In genomic region chr12:40692617-40693502, GRCh38 we compare ENCODE assay signal across 8 cellular contexts. TPM values are rescaled to one million over a fixed set of nuclear protein-coding genes. Genes with fewer than 3 reads are reported as not detected.
DNase-seq lines count a peak whose midpoint lies in the region; TF ChIP-seq lines count a peak whose summit lies in the region.

No MANE protein-coding gene starts in this region.

- H3K4me2 ChIP-seq in neural progenitor cell = peak overlapping the region; percentile 99

- no peak overlapping the region for H3K27ac Mint-ChIP-seq in endodermal cell
- no peak overlapping the region for H3K27ac Mint-ChIP-seq in neural progenitor cell

- H3K27ac ChIP-seq in HUES64 (ENCODE audit: low read depth, low read length) (no peak overlapping the region), endodermal cell (ENCODE audit: low read depth, low read length) (no peak overlapping the region), neural progenitor cell (no peak overlapping the region)

- peaks cover 6% of the 10 kb centered on the region for H3K27me3 ChIP-seq in BJ (ENCODE audit: control insufficient read depth, insufficient read depth, low read length)
- peaks cover 33% of the 10 kb centered on the region for H3K27me3 ChIP-seq in HUES64 (ENCODE audit: insufficient read depth, low read length)
- peaks cover 48% of the 10 kb centered on the region for H3K27me3 ChIP-seq in endodermal cell (ENCODE audit: control insufficient read depth, insufficient read depth, low read length, poor library complexity, severe bottlenecking)
- peaks cover 59% of the 10 kb centered on the region for H3K27me3 ChIP-seq in neural progenitor cell

- H3K36me3 Mint-ChIP-seq in endodermal cell (ENCODE audit: low read depth) (no peaks in the 10 kb centered on the region), neural progenitor cell (no peaks in the 10 kb centered on the region)

- DNase-seq in BJ (ENCODE audit: low read depth) (no peak), endodermal cell (peak; percentile 86), neural progenitor cell (ENCODE audit: low spot score) (peak; percentile 37), NK-92 (lab: John Stamatoyannopoulos, UW; ENCODE audit: unreplicated experiment) (no peak), NCI-H2227 treated with DMSO at 0.1 percent for 48 hours (lab: John Stamatoyannopoulos, UW) (no peak), mesenteric fat pad (ENCODE audit: low spot score) (no peak)
- no peak for DNase-seq in activated CD4-positive, alpha-beta T cell treated with anti-CD3 and anti-CD28 coated beads, Interleukin-2, amount 50 U/mL, for 1 hour

- peak overlapping the region; percentile 71 for H3K4me3 Mint-ChIP-seq in endodermal cell
- peak overlapping the region; percentile 92 for H3K4me3 Mint-ChIP-seq in neural progenitor cell

- peak overlapping the region; percentile 99 for H2AFZ ChIP-seq in neural progenitor cell (replicated peaks)

- H3K9me3 Mint-ChIP-seq in endodermal cell = no peaks in the 10 kb centered on the region
- no peaks in the 10 kb centered on the region for H3K9me3 Mint-ChIP-seq in neural progenitor cell

- H3K4me1 ChIP-seq in HUES64 (ENCODE audit: insufficient read depth, low read length) = no peaks in the 10 kb centered on the region; the same call in 1 of the 2 replicates
- H3K4me1 ChIP-seq in endodermal cell (ENCODE audit: control insufficient read depth, insufficient read depth, low read length) = no peaks in the 10 kb centered on the region
- peaks cover 7% of the 10 kb centered on the region for H3K4me1 ChIP-seq in neural progenitor cell

- H3K4me1 Mint-ChIP-seq in endodermal cell (peaks cover 4% of the 10 kb centered on the region), neural progenitor cell (peaks cover 15% of the 10 kb centered on the region)

- H3K27me3 Mint-ChIP-seq in endodermal cell (ENCODE audit: insufficient read depth) = peaks cover 33% of the 10 kb centered on the region
- H3K27me3 Mint-ChIP-seq in neural progenitor cell (ENCODE audit: insufficient read depth, low read depth) = peaks cover 18% of the 10 kb centered on the region

- H3K4me3 ChIP-seq in BJ (ENCODE audit: low read depth, low read length) = peak overlapping the region; percentile 25
- H3K4me3 ChIP-seq in HUES64 (ENCODE audit: low read length) = peak overlapping the region; percentile 68
- H3K4me3 ChIP-seq in endodermal cell (ENCODE audit: low read length) = peak overlapping the region; percentile 86
- peak overlapping the region; percentile 80 for H3K4me3 ChIP-seq in neural progenitor cell

- CTCF ChIA-PET in BJ (lab: Yijun Ruan, JAX) = interaction anchor here (0.6 kb wide), 1 partner anchor 24 kb away, joined by 3 read pairs; no protein-coding TSS in a partner anchor

- under 1% methylated on average over 54 of the region's 56 CpGs for WGBS in HUES64
- WGBS in endodermal cell (ENCODE audit: insufficient coverage in 1 of 2, insufficient read length in 1 of 2), 2 experiments = 1 to 2% methylated on average over 9 to 56 of the region's 56 CpGs

- POLR2A ChIA-PET in BJ (lab: Charles Lee) = no interaction called here

- no peaks in the 10 kb centered on the region for H3K36me3 ChIP-seq in BJ (ENCODE audit: control insufficient read depth, insufficient read depth, low read length)
- no peaks in the 10 kb centered on the region for H3K36me3 ChIP-seq in HUES64 (ENCODE audit: insufficient read depth, low read length)
- no peaks in the 10 kb centered on the region for H3K36me3 ChIP-seq in endodermal cell (ENCODE audit: control insufficient read depth, insufficient read depth, low read length)
- no peaks in the 10 kb centered on the region for H3K36me3 ChIP-seq in neural progenitor cell

- H3K79me2 ChIP-seq in neural progenitor cell (ENCODE audit: low read depth) = no peaks in the 10 kb centered on the region

- no peaks in the 10 kb centered on the region for H3F3A ChIP-seq in neural progenitor cell (ENCODE audit: low read depth)

- H3K9ac ChIP-seq in HUES64 (ENCODE audit: low read depth, low read length) = no peak overlapping the region
- no peak overlapping the region for H3K9ac ChIP-seq in endodermal cell (ENCODE audit: extremely low read depth, low read length, poor library complexity, severe bottlenecking)
- H3K9ac ChIP-seq in neural progenitor cell = no peak overlapping the region

- H4K20me1 ChIP-seq in neural progenitor cell (ENCODE audit: low read depth) = no peaks in the 10 kb centered on the region

- H3K9me3 ChIP-seq in HUES64 (ENCODE audit: insufficient read depth, low read depth, low read length) (no peaks in the 10 kb centered on the region), endodermal cell (ENCODE audit: control insufficient read depth, low read length) (no peaks in the 10 kb centered on the region), neural progenitor cell (ENCODE audit: low read depth) (no peaks in the 10 kb centered on the region)

- TF ChIP-seq CTCF in BJ (IDR thresholded peaks at IDR 0.05; ENCODE audit: insufficient read depth, low read depth, low read length) (no peak), endodermal cell (conservative IDR thresholded peaks at IDR 0.05) (no peak), neural progenitor cell (IDR thresholded peaks at IDR 0.05) (no peak)

RNA-seq across cellular contexts. Expression of gene CNTN1, which starts 0.6 kb away (rescaled TPM):
- 0.11 and 0.40 TPM in 2 replicates for polyA plus RNA-seq in BJ (2011; rRNA removed)
- polyA minus RNA-seq in BJ (2011; rRNA and poly(A)+ RNA removed) = 0.05 and 0.51 TPM in 2 replicates
- 2.2 TPM for polyA plus RNA-seq in HUES64 (2013, experiment 1 of 2)
- polyA plus RNA-seq in HUES64 (2013, experiment 2 of 2) = 2.3 TPM
- total RNA-seq in endodermal cell (1 to 10 TPM; 8.4 to 8.6 TPM), neural progenitor cell (ENCODE audit: low replicate concordance) (0.17 and 0.22 TPM in 2 replicates), mesenteric fat pad (1.5 TPM)
- 2.6 TPM for polyA plus RNA-seq in endodermal cell (2013, experiment 1 of 2)
- polyA plus RNA-seq in endodermal cell (2013, experiment 2 of 2) = 2.6 TPM

Comparison
In these comparisons a context has a peak if more than half of its experiments do, and no peak if none do; other contexts are left out.
1. DNase-seq: peak in endodermal cell (single experiment) and neural progenitor cell (single experiment); none in BJ (single experiment), NK-92 (single experiment), NCI-H2227 treated with DMSO at 0.1 percent for 48 hours (single experiment), mesenteric fat pad (single experiment) and activated CD4-positive, alpha-beta T cell treated with anti-CD3 and anti-CD28 coated beads, Interleukin-2, amount 50 U/mL, for 1 hour (single experiment).
2. H3K4me3 ChIP-seq: peak in every context shown above with its lines; median percentile 86 in endodermal cell; 80 in neural progenitor cell; 68 in HUES64; 25 in BJ.